In the genomic region with DNA sequence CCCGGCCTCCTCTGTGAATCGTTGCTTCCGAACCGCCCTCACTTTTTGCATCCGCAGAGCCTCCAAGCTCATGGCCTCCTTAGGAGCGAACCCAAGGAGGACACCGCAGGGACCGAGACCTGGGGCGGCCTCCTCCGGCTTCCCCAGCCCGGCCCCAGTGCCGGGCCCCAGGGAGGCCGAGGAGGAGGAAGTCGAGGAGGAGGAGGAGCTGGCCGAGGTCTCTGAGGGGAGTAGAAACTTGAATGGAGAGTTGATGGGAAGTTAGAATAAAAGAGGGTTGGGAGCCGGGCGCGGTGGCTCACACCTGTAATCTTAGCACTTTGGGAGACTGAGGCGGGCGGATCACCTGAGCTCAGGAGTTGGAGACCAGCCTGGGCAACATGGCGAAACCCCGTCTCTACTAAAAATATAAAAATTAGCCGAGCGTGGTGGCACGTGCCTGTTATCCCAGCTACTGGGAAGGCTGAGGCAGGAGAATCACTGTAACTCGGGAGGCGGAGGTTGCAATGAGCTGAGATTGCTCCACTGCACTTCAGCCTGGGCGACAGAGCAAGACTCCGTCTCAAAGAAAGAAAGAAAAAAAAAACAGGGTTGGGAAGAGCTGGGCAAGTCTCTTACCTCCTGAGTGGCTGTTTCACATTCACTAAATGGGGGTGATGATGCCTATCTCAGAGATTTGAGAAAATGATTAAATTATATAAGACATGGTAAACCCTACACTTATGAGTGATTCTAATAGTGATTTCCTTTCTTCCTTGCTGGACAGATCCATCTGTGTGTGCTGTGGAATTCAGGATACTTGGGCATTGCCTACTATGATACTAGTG, we compare ENCODE assay signal across 6 cellular contexts. TPM values are rescaled to one million over a fixed set of nuclear protein-coding genes. Genes with fewer than 3 reads are reported as not detected.
DNase-seq lines count a peak whose midpoint lies in the region; ATAC-seq and TF ChIP-seq lines count a peak whose summit lies in the region.

No MANE protein-coding gene starts in this region.

- intact Hi-C loops in left lung (cut with DNase I), result no loop called here

- ATAC-seq in left lung (peak; percentile 2), HG03378 (IDR thresholded peaks at IDR 0.05; ENCODE audit: unreplicated experiment) (no peak)

- H3K27me3 ChIP-seq in H7 (ENCODE audit: control insufficient read depth, insufficient read depth, low read length), result no peaks in the 10 kb centered on the region
- H3K27me3 ChIP-seq in left lung, result no peaks in the 10 kb centered on the region

- peaks cover 4% of the 10 kb centered on the region for H3K36me3 ChIP-seq in H7 (replicated peaks; ENCODE audit: control insufficient read depth, insufficient read depth, low read length)
- H3K36me3 ChIP-seq in left lung, result no peaks in the 10 kb centered on the region

- no peak for TF ChIP-seq POLR2A in erythroblast (IDR thresholded peaks at IDR 0.05; ENCODE audit: low read length)

- H3K27ac ChIP-seq in VCaP (peak overlapping the region; percentile 99), left lung (peak overlapping the region; percentile 69 to 90)

- peak overlapping the region; percentile 65 for H3K4me3 ChIP-seq in H7 (ENCODE audit: insufficient read depth, low read depth, low read length)
- H3K4me3 ChIP-seq in left lung, result peak overlapping the region; percentile 79 to 83

- no peaks in the 10 kb centered on the region for H3K9me3 ChIP-seq in left lung

- peaks cover 28 to 39% of the 10 kb centered on the region in 2 donors for H3K4me1 ChIP-seq in left lung

- DNase-seq in H7, result peak; percentile 73
- peak; percentile 60 to 89 for DNase-seq in left lung
- DNase-seq in NCI-H1694 treated with DMSO at 0.1 percent for 48 hours (lab: John Stamatoyannopoulos, UW), result no peak
- no peak for DNase-seq in erythroblast (lab: John Stamatoyannopoulos, UW)

- TF ChIP-seq CTCF in VCaP (conservative IDR thresholded peaks at IDR 0.05), result no peak
- TF ChIP-seq CTCF in left lung (IDR thresholded peaks at IDR 0.05), result no peak

RNA-seq across cellular contexts. Expression of a gene that starts 0.8 kb away (rescaled TPM):
- 19.5 and 28.4 TPM in 2 replicates for total RNA-seq in H7 (2014; rRNA removed; shearing (Covaris generic))
- 10 to 100 TPM in 1 of 2 donors, 1 to 10 TPM in 1; 9.7 to 20.0 TPM for total RNA-seq in left lung

RNA-seq across cellular contexts. Expression of a gene that starts 4.3 kb away (rescaled TPM):
- total RNA-seq in H7 (2014; rRNA removed; shearing (Covaris generic)), result 456 and 621 TPM in 2 replicates
- total RNA-seq in left lung, result 100 to 1,000 TPM; 283 to 465 TPM

RNA-seq across cellular contexts. Expression of a gene that starts 11.5 kb away (rescaled TPM):
- 83.6 and 99.2 TPM in 2 replicates for total RNA-seq in H7 (2014; rRNA removed; shearing (Covaris generic))
- total RNA-seq in left lung, result 10 to 100 TPM; 70.2 to 77.3 TPM

RNA-seq across cellular contexts. Expression of a gene that starts 17.4 kb away (rescaled TPM):
- total RNA-seq in H7 (2014; rRNA removed; shearing (Covaris generic)), result not detected in 2 replicates
- 1 to 10 TPM; 1.2 to 1.9 TPM for total RNA-seq in left lung

RNA-seq across cellular contexts. Expression of a gene that starts 19.1 kb away (rescaled TPM):
- not detected in 2 replicates for total RNA-seq in H7 (2014; rRNA removed; shearing (Covaris generic))
- not detected for total RNA-seq in left lung

Comparison
In these comparisons a context has a peak if more than half of its experiments do, and no peak if none do; other contexts are left out.
1. DNase-seq: peak in H7 (single experiment) and left lung (2 of 2); none in NCI-H1694 treated with DMSO at 0.1 percent for 48 hours (single experiment) and erythroblast (0 of 2).